In the genomic region with DNA sequence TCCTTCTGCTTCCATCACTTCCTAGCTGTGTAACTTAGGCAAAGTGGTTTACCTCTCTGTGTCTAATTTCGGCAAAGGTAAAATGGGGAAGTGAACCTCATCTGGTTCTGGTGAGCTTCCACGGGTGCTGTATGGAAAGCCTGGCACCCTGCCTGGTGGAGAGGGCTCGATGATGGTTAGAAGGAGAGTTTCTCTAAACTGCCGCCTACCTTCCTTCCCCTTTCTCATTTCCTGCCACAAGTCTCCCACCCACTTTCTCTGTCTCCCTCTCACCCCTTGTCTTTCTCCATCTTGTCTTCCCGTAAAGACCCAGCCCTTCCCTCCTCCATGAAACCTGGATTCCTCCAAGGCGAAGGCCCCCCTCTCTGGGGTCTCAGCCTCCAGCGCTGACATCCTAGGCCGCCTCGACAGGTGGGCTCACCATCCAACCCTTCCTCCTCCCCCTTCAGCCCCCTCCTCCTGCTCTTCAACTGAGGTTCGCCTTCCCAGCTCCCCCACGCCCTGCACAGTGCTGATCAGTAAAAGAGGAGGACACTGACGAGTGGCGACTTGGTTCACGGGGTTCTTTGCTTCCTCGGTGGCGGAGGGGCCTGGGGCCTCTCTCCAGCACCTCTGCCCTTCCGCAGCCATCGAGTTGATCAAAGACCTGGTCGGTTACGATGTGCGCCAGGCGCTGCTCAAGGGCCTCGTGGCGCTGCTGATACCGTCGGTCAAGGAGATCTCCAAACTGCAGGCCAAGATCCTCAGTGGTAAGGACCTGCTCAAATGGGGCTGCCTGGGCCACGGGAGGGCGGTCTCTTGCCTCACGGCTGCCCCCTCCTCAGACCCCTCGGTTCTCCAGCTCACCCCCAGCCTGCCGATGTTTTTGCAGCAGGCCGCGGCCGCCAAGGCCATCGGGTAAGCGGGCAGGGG, we compare ENCODE assay signal across 9 cellular contexts.
DNase-seq lines count a peak whose midpoint lies in the region; ATAC-seq, FAIRE-seq and TF ChIP-seq lines count a peak whose summit lies in the region.
"Had no signal": no experiment of that assay in that cellular context is flagged by ENCODE, and none has a peak within 500 bp of the region (broad histone marks: within the 10 kb centered on the region; RNA-seq: fewer than 3 reads in every experiment).

No MANE protein-coding gene starts in this region.

- peaks cover 35% of the 10 kb centered on the region for H3K4me1 Mint-ChIP-seq in memory B cell

- in situ Hi-C loops in ACHN (cut with HindIII; ENCODE audit: low pct_ligation_motif_present, low pct_unique_long_range_greater_than_20kb, low sequenced_read_pairs), result no loop called here

- H3K27ac Mint-ChIP-seq in memory B cell, result peak overlapping the region; percentile 89

- peak; percentile 88 for DNase-seq in CD1c-positive myeloid dendritic cell (ENCODE audit: extremely low spot score)
- peak; percentile 96 for DNase-seq in KG1 (lab: John Stamatoyannopoulos, UW)
- DNase-seq in activated CD4-positive, alpha-beta T cell treated with anti-CD3 and anti-CD28 coated beads, Interleukin-2, amount 50 U/mL, for 1 hour, result peak; percentile 29
- DNase-seq in memory B cell (ENCODE audit: low spot score in 2 of 2), result peak in 1 of 2 donors; percentile 55
- DNase-seq in H54 (ENCODE audit: insufficient read length, low spot score), result no peak
- no peak for DNase-seq in ACHN
- no peak for DNase-seq in midbrain (lab: John Stamatoyannopoulos, UW)
- DNase-seq: NCI-H2171 had no signal

- no peak for TF ChIP-seq POLR2A in H54 (IDR thresholded peaks at IDR 0.05; ENCODE audit: low read depth, low read length)

- peak; percentile 44 for ATAC-seq in memory B cell (ENCODE audit: low read depth)
- ATAC-seq in HG03571 (IDR thresholded peaks at IDR 0.05; ENCODE audit: unreplicated experiment), result no peak

- no peak for FAIRE-seq in H54 (lab: Jason Lieb, UNC)

- H3K4me3 Mint-ChIP-seq in memory B cell, result peak overlapping the region; percentile 81

- no peaks in the 10 kb centered on the region for H3K27me3 Mint-ChIP-seq in memory B cell

- H3K9me3 Mint-ChIP-seq in memory B cell, result no peaks in the 10 kb centered on the region

- H3K36me3 Mint-ChIP-seq in memory B cell, result no peaks in the 10 kb centered on the region

Comparison
In these comparisons a context has a peak if more than half of its experiments do, and no peak if none do; other contexts are left out.
1. DNase-seq: peak in CD1c-positive myeloid dendritic cell (single experiment), KG1 (single experiment) and activated CD4-positive, alpha-beta T cell treated with anti-CD3 and anti-CD28 coated beads, Interleukin-2, amount 50 U/mL, for 1 hour (single experiment); none in H54 (single experiment), ACHN (single experiment) and midbrain (single experiment).